Comparison of ENCODE assay signal across 8 cellular contexts in the genomic region with DNA sequence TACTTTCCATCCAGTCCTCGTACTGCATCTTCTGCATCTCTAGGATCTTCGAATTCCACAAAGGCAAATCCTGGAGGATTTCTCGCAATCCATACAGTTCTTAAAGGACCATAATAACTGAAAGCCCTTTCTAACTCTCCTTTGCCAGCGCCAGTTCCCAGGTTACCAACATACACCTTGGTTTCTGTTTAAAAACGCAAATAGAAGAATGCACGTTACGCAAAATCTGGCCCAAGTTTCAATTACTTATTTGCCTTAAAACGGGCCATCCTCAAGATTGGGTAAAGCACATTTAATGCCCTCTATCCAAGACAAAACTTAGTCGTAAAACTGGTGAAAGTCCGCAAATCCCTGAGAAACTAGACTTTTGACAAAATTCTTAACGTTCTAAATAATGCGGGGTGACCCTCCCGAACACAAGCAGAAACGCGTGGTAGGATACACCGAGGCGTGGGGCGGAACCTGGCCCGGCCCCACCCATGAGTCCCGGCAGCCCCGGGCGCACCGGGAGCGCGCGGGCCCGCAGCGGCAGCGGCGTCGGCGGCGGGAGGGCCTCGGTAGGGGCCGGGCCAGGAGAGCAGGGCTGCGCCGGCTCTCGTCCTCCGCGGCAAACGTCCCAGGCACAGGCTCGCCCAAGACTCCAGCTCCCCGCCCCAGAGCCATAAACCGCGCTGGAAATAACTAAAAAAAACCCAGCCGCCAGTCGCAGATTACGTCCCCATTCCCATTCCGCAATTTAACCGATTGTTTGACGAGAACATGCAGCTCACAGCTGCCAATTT. TPM values are rescaled to one million over a fixed set of nuclear protein-coding genes. Genes with fewer than 3 reads are reported as not detected.
DNase-seq lines count a peak whose midpoint lies in the region; ATAC-seq, FAIRE-seq and TF ChIP-seq lines count a peak whose summit lies in the region.

No MANE protein-coding gene starts in this region.

- ATAC-seq in GM19452 (IDR thresholded peaks at IDR 0.05; ENCODE audit: unreplicated experiment) = peak; percentile 37
- peak; percentile 34 for ATAC-seq in activated CD4-positive, alpha-beta T cell treated with anti-CD3 and anti-CD28 coated beads for 36 hours

- peak; percentile 9 for DNase-seq in CMK (ENCODE audit: low read depth)
- DNase-seq in HTR-8/SVneo (ENCODE audit: insufficient read length, low spot score) = peak; percentile 22
- peak; percentile 76 for DNase-seq in activated CD4-positive, alpha-beta T cell treated with anti-CD3 and anti-CD28 coated beads for 36 hours
- DNase-seq in dorsolateral prefrontal cortex = peak in 8 of 10 donors; percentile 28 to 70 (median 46)
- DNase-seq in medulla oblongata (ENCODE audit: extremely low spot score) = peak; percentile 63
- peak; percentile 19 for DNase-seq in stimulated activated CD8-positive, alpha-beta memory T cell treated with anti-CD3 and anti-CD28 coated beads, Interleukin-15, amount 100 ng/mL, for 24 hours (ENCODE audit: low read depth)
- no peak for DNase-seq in SK-N-DZ (ENCODE audit: low spot score)

- peaks cover 59% of the 10 kb centered on the region for H3K4me1 Mint-ChIP-seq in activated CD4-positive, alpha-beta T cell treated with anti-CD3 and anti-CD28 coated beads for 36 hours

- peak overlapping the region; percentile 89 to 100 (median 99) for H3K27ac ChIP-seq in dorsolateral prefrontal cortex

- peak overlapping the region; percentile 53 to 99 (median 91) for H3K4me3 ChIP-seq in dorsolateral prefrontal cortex

- H3K27ac Mint-ChIP-seq in activated CD4-positive, alpha-beta T cell treated with anti-CD3 and anti-CD28 coated beads for 36 hours = peak overlapping the region; percentile 100

- no peaks in the 10 kb centered on the region for H3K27me3 Mint-ChIP-seq in activated CD4-positive, alpha-beta T cell treated with anti-CD3 and anti-CD28 coated beads for 36 hours

- peak; percentile 55 for FAIRE-seq in HTR-8/SVneo (lab: Jason Lieb, UNC)

- TF ChIP-seq CTCF in dorsolateral prefrontal cortex (IDR thresholded peaks at IDR 0.05 in 54 of 56, conservative IDR thresholded peaks at IDR 0.05 in 2 of 56; ENCODE audit: low read depth in 1 of 56, partially characterized antibody in 56 of 56) = peak in 5 of 56 donors; percentile 3 to 15 (median 8)

- H3K4me3 Mint-ChIP-seq in activated CD4-positive, alpha-beta T cell treated with anti-CD3 and anti-CD28 coated beads for 36 hours = peak overlapping the region; percentile 94

- CTCF ChIA-PET in activated CD4-positive, alpha-beta T cell treated with anti-CD3 and anti-CD28 coated beads for 36 hours (lab: Charles Lee) = interaction anchor here (0.7 to 1.5 kb wide), 3 partner anchors 9 to 82 kb away, joined by 3 to 5 read pairs (median 3); no protein-coding TSS in a partner anchor

- intact Hi-C loops in activated CD4-positive, alpha-beta T cell treated with anti-CD3 and anti-CD28 coated beads for 36 hours (cut with DNase I, micrococcal nuclease) = loop anchor here (2.0 to 10.0 kb wide), 6 partner anchors 147 to 1783 kb away; a partner anchor contains a TSS
- intact Hi-C loops in dorsolateral prefrontal cortex (cut with DNase I) = loop anchor here (2.0 kb wide), 3 partner anchors 29 to 373 kb away; a partner anchor contains a TSS

- H3K9me3 Mint-ChIP-seq in activated CD4-positive, alpha-beta T cell treated with anti-CD3 and anti-CD28 coated beads for 36 hours (ENCODE audit: low read depth) = no peaks in the 10 kb centered on the region

- POLR2A ChIA-PET in activated CD4-positive, alpha-beta T cell treated with anti-CD3 and anti-CD28 coated beads for 36 hours (lab: Charles Lee) = interaction anchor here (0.7 to 1.8 kb wide), 13 partner anchors 8 to 374 kb away, joined by 3 to 26 read pairs (median 9); a partner anchor contains a TSS

- H3K36me3 Mint-ChIP-seq in activated CD4-positive, alpha-beta T cell treated with anti-CD3 and anti-CD28 coated beads for 36 hours (ENCODE audit: low read depth) = peaks cover 57% of the 10 kb centered on the region

- H3K27me3 ChIP-seq in dorsolateral prefrontal cortex = no peaks in the 10 kb centered on the region

RNA-seq across cellular contexts. Expression of a gene that starts 1.0 kb away (rescaled TPM):
- 100 to 1,000 TPM; 194 to 309 TPM for total RNA-seq in activated CD4-positive, alpha-beta T cell treated with anti-CD3 and anti-CD28 coated beads for 36 hours
- 100 to 1,000 TPM in 28 of 120 experiments, 10 to 100 TPM in 92; 66.9 to 135 (median 93.8) TPM for total RNA-seq in dorsolateral prefrontal cortex
- 294 and 327 TPM in 2 replicates for polyA plus RNA-seq in SK-N-DZ (2014; cell fraction: cytosol; rRNA removed)
- polyA plus RNA-seq in SK-N-DZ (2014; cell fraction: nucleus; rRNA removed) = 723 and 849 TPM in 2 replicates

RNA-seq across cellular contexts. Expression of a gene that starts 27.8 kb away (rescaled TPM):
- 10 to 100 TPM; 28.4 to 31.6 TPM for total RNA-seq in activated CD4-positive, alpha-beta T cell treated with anti-CD3 and anti-CD28 coated beads for 36 hours
- total RNA-seq in dorsolateral prefrontal cortex = 10 to 100 TPM in 83 of 120 experiments, 1 to 10 TPM in 37; 6.5 to 19.1 (median 11.1) TPM
- 17.3 and 23.6 TPM in 2 replicates for polyA plus RNA-seq in SK-N-DZ (2014; cell fraction: cytosol; rRNA removed)
- polyA plus RNA-seq in SK-N-DZ (2014; cell fraction: nucleus; rRNA removed) = 11.0 and 13.0 TPM in 2 replicates
